ENCODE assay signal across 8 cellular contexts in genomic region chr12:104304261-104305004, GRCh38. TPM values are rescaled to one million over a fixed set of nuclear protein-coding genes. Genes with fewer than 3 reads are reported as not detected.
DNase-seq lines count a peak whose midpoint lies in the region; ATAC-seq and FAIRE-seq lines count a peak whose summit lies in the region.

No MANE protein-coding gene starts in this region.

- H3K4me3 Mint-ChIP-seq in activated naive CD8-positive, alpha-beta T cell = peak overlapping the region; percentile 85
- peak overlapping the region; percentile 95 to 97 (median 97) for H3K4me3 Mint-ChIP-seq in immature natural killer cell
- peak overlapping the region; percentile 87 for H3K4me3 Mint-ChIP-seq in stimulated activated effector memory CD8-positive, alpha-beta T cell treated with anti-CD3 and anti-CD28 coated beads, Interleukin-12 subunit alpha, Interleukin-12 subunit beta, amount 100 ng/mL, for 72 hours

- no peak for ATAC-seq in stimulated activated effector memory CD8-positive, alpha-beta T cell treated with anti-CD3 and anti-CD28 coated beads, Interleukin-12 subunit alpha, Interleukin-12 subunit beta, amount 100 ng/mL, for 72 hours
- no peak for ATAC-seq in GM19023 (IDR thresholded peaks at IDR 0.05; ENCODE audit: unreplicated experiment)

- H3K27ac Mint-ChIP-seq in activated naive CD8-positive, alpha-beta T cell = peak overlapping the region; percentile 95
- peak overlapping the region; percentile 92 to 98 (median 96) for H3K27ac Mint-ChIP-seq in immature natural killer cell
- peak overlapping the region; percentile 94 for H3K27ac Mint-ChIP-seq in stimulated activated effector memory CD8-positive, alpha-beta T cell treated with anti-CD3 and anti-CD28 coated beads, Interleukin-12 subunit alpha, Interleukin-12 subunit beta, amount 100 ng/mL, for 72 hours

- H3K9me3 Mint-ChIP-seq in activated naive CD8-positive, alpha-beta T cell (ENCODE audit: low read depth) = no peaks in the 10 kb centered on the region
- no peaks in the 10 kb centered on the region for H3K9me3 Mint-ChIP-seq in immature natural killer cell
- no peaks in the 10 kb centered on the region for H3K9me3 Mint-ChIP-seq in stimulated activated effector memory CD8-positive, alpha-beta T cell treated with anti-CD3 and anti-CD28 coated beads, Interleukin-12 subunit alpha, Interleukin-12 subunit beta, amount 100 ng/mL, for 72 hours

- H3K27me3 Mint-ChIP-seq in activated naive CD8-positive, alpha-beta T cell = no peaks in the 10 kb centered on the region
- peaks cover 2 to 3% (median 3%) of the 10 kb centered on the region in 3 donors for H3K27me3 Mint-ChIP-seq in immature natural killer cell (ENCODE audit: low read depth in 3 of 3)

- H3K36me3 Mint-ChIP-seq in activated naive CD8-positive, alpha-beta T cell = peaks cover 20% of the 10 kb centered on the region
- no peaks in the 10 kb centered on the region for H3K36me3 Mint-ChIP-seq in immature natural killer cell
- peaks cover 78% of the 10 kb centered on the region for H3K36me3 Mint-ChIP-seq in stimulated activated effector memory CD8-positive, alpha-beta T cell treated with anti-CD3 and anti-CD28 coated beads, Interleukin-12 subunit alpha, Interleukin-12 subunit beta, amount 100 ng/mL, for 72 hours

- DNase-seq in GM19239 (ENCODE audit: insufficient read length, low spot score) (no peak), immature natural killer cell (no peak), DMS153 treated with DMSO at 0.1 percent for 48 hours (lab: John Stamatoyannopoulos, UW; ENCODE audit: unreplicated experiment) (no peak), cerebellar cortex (ENCODE audit: low spot score) (no peak), COLO668 (lab: John Stamatoyannopoulos, UW; ENCODE audit: unreplicated experiment) (no peak)
- no peak for DNase-seq in stimulated activated effector memory CD8-positive, alpha-beta T cell treated with anti-CD3 and anti-CD28 coated beads, Interleukin-12 subunit alpha, Interleukin-12 subunit beta, amount 100 ng/mL, for 72 hours (ENCODE audit: low spot score in 2 of 2)

- peak; percentile 42 for FAIRE-seq in GM19239 (lab: Jason Lieb, UNC)

- H3K4me1 Mint-ChIP-seq in activated naive CD8-positive, alpha-beta T cell (ENCODE audit: low read depth) = peaks cover 70% of the 10 kb centered on the region
- H3K4me1 Mint-ChIP-seq in immature natural killer cell = peaks cover 36 to 58% of the 10 kb centered on the region in 2 donors
- peaks cover 52% of the 10 kb centered on the region for H3K4me1 Mint-ChIP-seq in stimulated activated effector memory CD8-positive, alpha-beta T cell treated with anti-CD3 and anti-CD28 coated beads, Interleukin-12 subunit alpha, Interleukin-12 subunit beta, amount 100 ng/mL, for 72 hours

RNA-seq across cellular contexts. Expression of gene EID3, which starts 0.9 kb away (rescaled TPM):
- 10 to 100 TPM in 1 of 3 donors, 1 to 10 TPM in 2; 5.4 to 15.7 (median 9.5) TPM for polyA plus RNA-seq in immature natural killer cell
